Comparison of ENCODE assay signal across 23 cellular contexts in genomic region chr12:49230810-49231209, GRCh38. TPM values are rescaled to one million over a fixed set of nuclear protein-coding genes. Genes with fewer than 3 reads are reported as not detected.
A peak's percentile ranks its signal among the peaks of the same experiment; 100 is the strongest.
DNase-seq lines count a peak whose midpoint lies in the region; TF ChIP-seq lines count a peak whose summit lies in the region.
"Had no signal": no experiment of that assay in that cellular context is flagged by ENCODE, and none has a peak within 500 bp of the region (broad histone marks: within the 10 kb centered on the region; RNA-seq: fewer than 3 reads in every experiment).

No MANE protein-coding gene starts in this region.

- DNase-seq in DMS153 treated with DMSO at 0.1 percent for 48 hours (lab: John Stamatoyannopoulos, UW; ENCODE audit: unreplicated experiment), result peak; percentile 34
- DNase-seq in DMS153 (lab: John Stamatoyannopoulos, UW), result no peak
- peak; percentile 58 for DNase-seq in NOMO-1 treated with dmso at 0.1 percent for 144 hours (lab: John Stamatoyannopoulos, UW; ENCODE audit: unreplicated experiment)
- no peak for DNase-seq in dorsolateral prefrontal cortex
- DNase-seq in spleen, result no peak
- no peak for DNase-seq in tibial nerve (ENCODE audit: low spot score in 2 of 2)
- DNase-seq in RKO (ENCODE audit: low spot score), result no peak
- no peak for DNase-seq in ureter (ENCODE audit: low spot score)
- DNase-seq: activated CD4-positive, alpha-beta T cell treated with anti-CD3 and anti-CD28 coated beads for 48 hours; effector CD4-positive, alpha-beta T cell; foreskin fibroblast; GOT3; immature natural killer cell; left lung; mucosa of descending colon; NCI-H446 treated with DMSO at 0.1 percent for 48 hours; stimulated activated CD4-positive, alpha-beta T cell treated with anti-CD3 and anti-CD28 coated beads, Interleukin-2, amount 100 ng/mL, for 48 hours; stimulated activated naive B cell treated with anti-CD40 and anti-IgM and Interleukin-4, amounts not matched to agents 10 μg/mL and 1 μg/mL and 100 μg/mL, for 72 hours; thyroid gland had no signal

- H3K27ac ChIP-seq in dorsolateral prefrontal cortex (peak overlapping the region in 36 of 59 donors; percentile 6 to 100 (median 96)), spleen (peak overlapping the region in 7 of 8 donors; percentile 90 to 99 (median 95)), tibial nerve (no peak overlapping the region)
- H3K27ac ChIP-seq: 22Rv1, ascending aorta, hepatocyte, thyroid gland had no signal

- H3K4me3 ChIP-seq in dorsolateral prefrontal cortex (no peak overlapping the region), spleen (peak overlapping the region in 1 of 8 donors; percentile 76), tibial nerve (no peak overlapping the region)
- H3K4me3 ChIP-seq: ascending aorta, hepatocyte, left lung, mucosa of descending colon, skin epidermis, thyroid gland had no signal

- H3K36me3 ChIP-seq in spleen (no peaks in the 10 kb centered on the region), tibial nerve (no peaks in the 10 kb centered on the region)
- H3K36me3 ChIP-seq: ascending aorta, left lung, thyroid gland had no signal

- H3K27me3 ChIP-seq in dorsolateral prefrontal cortex (no peaks in the 10 kb centered on the region), spleen (replicated peaks in 1 of 7) (no peaks in the 10 kb centered on the region), tibial nerve (no peaks in the 10 kb centered on the region)
- H3K27me3 ChIP-seq: ascending aorta, hepatocyte, left lung, thyroid gland had no signal

- TF ChIP-seq POLR2A in spleen (IDR thresholded peaks at IDR 0.05) (no peak), tibial nerve (IDR thresholded peaks at IDR 0.05) (no peak)

- intact Hi-C loops in dorsolateral prefrontal cortex (cut with DNase I) (no loop called here), spleen (cut with DNase I; ENCODE audit: low total_unique reads) (no loop called here)

- H3K9me3 ChIP-seq in spleen (no peaks in the 10 kb centered on the region), tibial nerve (no peaks in the 10 kb centered on the region)
- H3K9me3 ChIP-seq: ascending aorta, left lung, mucosa of descending colon, thyroid gland had no signal

- TF ChIP-seq CTCF in dorsolateral prefrontal cortex (IDR thresholded peaks at IDR 0.05 in 54 of 56, conservative IDR thresholded peaks at IDR 0.05 in 2 of 56; ENCODE audit: low read depth in 1 of 56, partially characterized antibody in 56 of 56), result no peak
- TF ChIP-seq CTCF in spleen (IDR thresholded peaks at IDR 0.05 in 8 of 11, conservative IDR thresholded peaks at IDR 0.05 in 3 of 11), result no peak
- TF ChIP-seq CTCF in tibial nerve (IDR thresholded peaks at IDR 0.05), result no peak

- 32 to 73% (median 51%) methylated on average over 3 of the region's 3 CpGs for WGBS in spleen, 5 donors
- 68 to 78% methylated on average over 3 of the region's 3 CpGs for WGBS in tibial nerve, 2 donors

- H3K4me1 ChIP-seq in spleen, result peaks cover 4 to 62% (median 32%) of the 10 kb centered on the region in 6 donors
- H3K4me1 ChIP-seq in tibial nerve, result peaks cover 0 to 32% (median 8%) of the 10 kb centered on the region in 4 donors

- TF ChIP-seq EP300 in tibial nerve (IDR thresholded peaks at IDR 0.05), result no peak

RNA-seq across cellular contexts. Expression of gene TUBA1C, which starts 34.1 kb away (rescaled TPM):
- total RNA-seq in dorsolateral prefrontal cortex (10 to 100 TPM in 95 of 120 experiments, 1 to 10 TPM in 25; 3.6 to 40.5 (median 14.6) TPM), spleen (10 to 100 TPM; 36.3 to 71.7 (median 57.4) TPM), tibial nerve (100 to 1,000 TPM in 1 of 4 donors, 10 to 100 TPM in 3; 45.5 to 142 (median 55.1) TPM), ureter (201 TPM)
- 10 to 100 TPM; 44.0 to 89.6 (median 82.0) TPM for polyA plus RNA-seq in spleen

RNA-seq across cellular contexts. Expression of gene TUBA1A, which starts 41.9 kb away (rescaled TPM):
- 1,000 to 10,000 TPM in 11 of 120 experiments, 100 to 1,000 TPM in 109; 197 to 1,976 (median 609) TPM for total RNA-seq in dorsolateral prefrontal cortex
- 100 to 1,000 TPM in 2 of 7 donors, 10 to 100 TPM in 5; 47.2 to 120 (median 71.7) TPM for total RNA-seq in spleen
- 10 to 100 TPM; 52.0 to 68.5 (median 66.4) TPM for polyA plus RNA-seq in spleen
- total RNA-seq in tibial nerve, result 100 to 1,000 TPM; 264 to 402 (median 307) TPM
- 107 TPM for total RNA-seq in ureter

Comparison
In these comparisons a context has a peak if more than half of its experiments do, and no peak if none do; other contexts are left out.
1. DNase-seq: peak in DMS153 treated with DMSO at 0.1 percent for 48 hours (single experiment) and NOMO-1 treated with dmso at 0.1 percent for 144 hours (single experiment); none in DMS153 (single experiment), dorsolateral prefrontal cortex (0 of 10), spleen (single experiment), tibial nerve (0 of 2), RKO (single experiment) and ureter (single experiment).
2. H3K27ac ChIP-seq: peak in dorsolateral prefrontal cortex (36 of 59) and spleen (7 of 8); none in tibial nerve (0 of 4).